ENCODE assay signal across 8 cellular contexts in genomic region chr11:748007-748359, GRCh38. TPM values are rescaled to one million over a fixed set of nuclear protein-coding genes. Genes with fewer than 3 reads are reported as not detected.
DNase-seq lines count a peak whose midpoint lies in the region; ATAC-seq, FAIRE-seq and TF ChIP-seq lines count a peak whose summit lies in the region.

No MANE protein-coding gene starts in this region.

- H3K9me3 ChIP-seq in MM.1S (replicated peaks; ENCODE audit: insufficient read depth, low read length) (no peaks in the 10 kb centered on the region), mucosa of rectum (ENCODE audit: control insufficient read depth in 2 of 2, low read length in 2 of 2) (no peaks in the 10 kb centered on the region)

- peak overlapping the region; percentile 91 for H3K9ac ChIP-seq in MM.1S (ENCODE audit: low read length)
- peak overlapping the region; percentile 72 to 89 for H3K9ac ChIP-seq in mucosa of rectum (ENCODE audit: low read depth in 1 of 2, low read length in 2 of 2)

- H3K9me2 ChIP-seq in MM.1S (replicated peaks; ENCODE audit: insufficient read depth, low read length), result no peaks in the 10 kb centered on the region

- H3K4me3 ChIP-seq in ACC112 (ENCODE audit: low read depth, low read length) (peak overlapping the region; percentile 96), MM.1S (ENCODE audit: low read length) (peak overlapping the region; percentile 75), mucosa of rectum (ENCODE audit: low read length in 2 of 2) (peak overlapping the region; percentile 77 to 81)

- H4K20me1 ChIP-seq in MM.1S (ENCODE audit: insufficient read depth, low read length), result no peaks in the 10 kb centered on the region

- DNase-seq in MM.1S (peak; percentile 38), dermis blood vessel endothelial cell (peak; percentile 37), frontal cortex (ENCODE audit: low spot score in 2 of 2) (no peak), DMS153 (lab: John Stamatoyannopoulos, UW) (no peak)

- ATAC-seq in GM19351 (IDR thresholded peaks at IDR 0.05; ENCODE audit: unreplicated experiment) (peak; percentile 9), HG02973 (IDR thresholded peaks at IDR 0.05; ENCODE audit: unreplicated experiment) (no peak)

- H3K79me2 ChIP-seq in ACC112 (ENCODE audit: control insufficient read depth, insufficient read depth, low read length, unreplicated experiment) (peaks cover 59% of the 10 kb centered on the region), MM.1S (ENCODE audit: low read length) (peaks cover 56% of the 10 kb centered on the region)

- peaks cover 13% of the 10 kb centered on the region for H3F3A ChIP-seq in MM.1S (ENCODE audit: insufficient read depth, low read length)

- H3K27me3 ChIP-seq in ACC112 (ENCODE audit: insufficient read depth, low read length), result no peaks in the 10 kb centered on the region
- no peaks in the 10 kb centered on the region for H3K27me3 ChIP-seq in MM.1S (replicated peaks; ENCODE audit: insufficient read depth, low read length)
- H3K27me3 ChIP-seq in mucosa of rectum (ENCODE audit: control insufficient read depth in 2 of 2, insufficient read depth in 2 of 2, low read length in 2 of 2), result no peaks in the 10 kb centered on the region

- TF ChIP-seq CTCF in MM.1S (IDR thresholded peaks at IDR 0.05; ENCODE audit: low read length), result no peak

- H3K36me3 ChIP-seq in ACC112 (ENCODE audit: insufficient read depth, low read length) (no peaks in the 10 kb centered on the region), MM.1S (replicated peaks; ENCODE audit: insufficient read depth, low read length) (no peaks in the 10 kb centered on the region), mucosa of rectum (ENCODE audit: control insufficient read depth in 2 of 2, insufficient read depth in 2 of 2, low read length in 2 of 2) (peaks cover 0 to 3% of the 10 kb centered on the region in 2 donors)

- peak overlapping the region; percentile 78 for H3K27ac ChIP-seq in ACC112 (ENCODE audit: low read depth, low read length)
- H3K27ac ChIP-seq in MM.1S (ENCODE audit: low read length), result peak overlapping the region; percentile 36; the same call in 1 of the 2 replicates
- peak overlapping the region; percentile 58 to 67 for H3K27ac ChIP-seq in mucosa of rectum (ENCODE audit: low read depth in 2 of 2, low read length in 2 of 2)

- H3K4me1 ChIP-seq in ACC112 (ENCODE audit: control insufficient read depth, insufficient read depth, low read length, unreplicated experiment) (peaks cover 14% of the 10 kb centered on the region), MM.1S (ENCODE audit: low read length) (no peaks in the 10 kb centered on the region), mucosa of rectum (ENCODE audit: control insufficient read depth in 2 of 2, insufficient read depth in 2 of 2, low read length in 2 of 2) (peaks cover 10 to 16% of the 10 kb centered on the region in 2 donors)

- peak overlapping the region; percentile 72 for H3K4me2 ChIP-seq in MM.1S (ENCODE audit: low read depth, low read length)

- no peak for FAIRE-seq in frontal cortex (lab: Jason Lieb, UNC)

- no peak overlapping the region for H2AFZ ChIP-seq in ACC112 (ENCODE audit: low read length, unreplicated experiment)
- H2AFZ ChIP-seq in MM.1S (ENCODE audit: low read length), result peak overlapping the region; percentile 83

RNA-seq across cellular contexts. Expression of gene TALDO1, which starts 0.7 kb away (rescaled TPM):
- total RNA-seq in dermis blood vessel endothelial cell, result 115 and 149 TPM in 2 replicates
- total RNA-seq in frontal cortex, result 77.9 TPM

RNA-seq across cellular contexts. Expression of gene GATD1, which starts 29.3 kb away (rescaled TPM):
- total RNA-seq in dermis blood vessel endothelial cell (19.6 and 23.4 TPM in 2 replicates), frontal cortex (21.2 TPM)

RNA-seq across cellular contexts. Expression of gene CEND1, which starts 41.9 kb away (rescaled TPM):
- total RNA-seq in dermis blood vessel endothelial cell (0.14 and 0.17 TPM in 2 replicates), frontal cortex (7.3 TPM)

RNA-seq across cellular contexts. Expression of gene EPS8L2, which starts 42.0 kb away (rescaled TPM):
- 2.7 and 3.1 TPM in 2 replicates for total RNA-seq in dermis blood vessel endothelial cell
- total RNA-seq in frontal cortex, result 0.41 TPM

RNA-seq across cellular contexts. Expression of gene SLC25A22, which starts 50.1 kb away (rescaled TPM):
- total RNA-seq in dermis blood vessel endothelial cell (7.1 and 13.6 TPM in 2 replicates), frontal cortex (14.7 TPM)

Comparison
In these comparisons a context has a peak if more than half of its experiments do, and no peak if none do; other contexts are left out.
1. DNase-seq: peak in MM.1S (single experiment) and dermis blood vessel endothelial cell (single experiment); none in frontal cortex (0 of 2) and DMS153 (single experiment).
2. Peak in every context shown above with its lines, with median percentiles within 50 percentile points of each other: H3K27ac ChIP-seq and H3K4me3 ChIP-seq.